ENCODE assay signal across 1 cellular context in the genomic region with DNA sequence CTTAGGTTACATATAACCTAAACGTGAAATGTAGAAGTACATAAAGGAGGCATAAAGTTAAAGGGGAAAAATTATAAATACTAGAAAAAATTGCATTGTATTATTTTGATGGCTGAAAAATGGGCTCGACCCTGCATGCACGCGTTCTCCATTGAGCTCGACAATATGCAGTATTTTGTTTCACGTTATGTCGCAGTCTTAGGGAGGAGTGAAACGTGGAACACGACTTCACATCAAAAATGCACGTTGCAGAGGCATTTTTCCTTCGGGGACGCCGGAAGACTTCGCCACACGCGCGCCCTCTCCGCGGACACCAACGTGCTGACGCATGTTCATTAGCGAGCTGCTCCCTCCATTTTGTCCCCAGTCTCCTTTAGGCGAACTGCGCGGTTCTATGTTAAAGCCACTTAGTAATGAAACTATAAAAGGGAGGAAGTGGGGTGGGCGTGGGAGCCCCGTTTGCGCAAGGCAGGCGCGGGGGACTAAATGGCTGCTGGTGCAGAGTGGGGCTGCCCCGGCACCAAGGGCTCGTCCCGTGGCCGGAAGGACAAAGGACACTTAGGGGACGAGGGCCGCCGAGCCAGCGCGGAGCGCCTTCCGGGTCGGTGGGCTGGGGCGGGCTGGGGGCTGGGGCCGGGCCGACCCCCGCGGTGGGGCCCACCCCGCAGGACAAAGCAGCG.
A peak's percentile ranks its signal among the peaks of the same experiment; 100 is the strongest.
TF ChIP-seq lines count a peak whose summit lies in the region.

No MANE protein-coding gene starts in this region.

TF ChIP-seq in HepG2, 621 proteins besides CTCF, POLR2A, EP300 and RAD21 (continued from another document and continues in another):
- TF ChIP-seq MEIS2 (CRISPR knock-in tag; IDR thresholded peaks at IDR 0.05) (no peak; the same call in 1 of the 2 replicates), NFE2 (CRISPR knock-in tag; IDR thresholded peaks at IDR 0.05) (no peak), ZNF329 (CRISPR knock-in tag; IDR thresholded peaks at IDR 0.05; ENCODE audit: low read depth) (no peak; the same call in 1 of the 2 replicates), POLR2G (IDR thresholded peaks at IDR 0.05; ENCODE audit: low read depth, low read length) (peak; percentile 93), NFE2L2 (IDR thresholded peaks at IDR 0.05; ENCODE audit: low read length) (no peak), HES4 (CRISPR knock-in tag; IDR thresholded peaks at IDR 0.05; ENCODE audit: borderline replicate concordance) (no peak), TEF (CRISPR knock-in tag; IDR thresholded peaks at IDR 0.05) (peak; percentile 60; the same call in 1 of the 2 replicates), ZNF317 (CRISPR knock-in tag; IDR thresholded peaks at IDR 0.05) (no peak; the same call in 1 of the 2 replicates), JUN (CRISPR knock-in tag; IDR thresholded peaks at IDR 0.05) (0 out of 2 replicates have a peak, but pooled peaks have one; percentile 22), PREB (CRISPR knock-in tag; IDR thresholded peaks at IDR 0.05) (0 out of 2 replicates have a peak, but pooled peaks have one; percentile 32), STAT5B (CRISPR knock-in tag; IDR thresholded peaks at IDR 0.05) (no peak), IKZF4 (CRISPR knock-in tag; IDR thresholded peaks at IDR 0.05; ENCODE audit: borderline replicate concordance, low read depth, not compliant biosample characterization) (no peak), ESRRA (CRISPR knock-in tag; IDR thresholded peaks at IDR 0.05; ENCODE audit: low read depth) (peak; percentile 98), MLXIP (CRISPR knock-in tag; IDR thresholded peaks at IDR 0.05; ENCODE audit: borderline replicate concordance) (peak; percentile 63; the same call in 1 of the 2 replicates), KLF11 (CRISPR knock-in tag; IDR thresholded peaks at IDR 0.05) (no peak), CHCHD3 (CRISPR knock-in tag; IDR thresholded peaks at IDR 0.05) (0 out of 2 replicates have a peak, but pooled peaks have one; percentile 25), HOXA7 (CRISPR knock-in tag; IDR thresholded peaks at IDR 0.05) (no peak), REL (CRISPR knock-in tag; conservative IDR thresholded peaks at IDR 0.05) (no peak), ZIK1 (CRISPR knock-in tag; IDR thresholded peaks at IDR 0.05; ENCODE audit: borderline replicate concordance, low read depth) (no peak), ETS1 (CRISPR knock-in tag; IDR thresholded peaks at IDR 0.05) (no peak), YY1 (IDR thresholded peaks at IDR 0.05; ENCODE audit: insufficient read depth, insufficient replicate concordance, low read depth, low read length) (peak; percentile 50), ZNF44 (CRISPR knock-in tag; IDR thresholded peaks at IDR 0.05) (no peak), ELF4 (CRISPR knock-in tag; IDR thresholded peaks at IDR 0.05; ENCODE audit: borderline replicate concordance) (0 out of 2 replicates have a peak, but pooled peaks have one; percentile 51), RORA (CRISPR knock-in tag; IDR thresholded peaks at IDR 0.05) (no peak), PLRG1 (conservative IDR thresholded peaks at IDR 0.05) (no peak), U2AF1 (optimal IDR thresholded peaks at IDR 0.05; ENCODE audit: low read depth, low read length) (peak; percentile 63), NAIF1 (CRISPR knock-in tag; IDR thresholded peaks at IDR 0.05; ENCODE audit: borderline replicate concordance) (0 out of 2 replicates have a peak, but pooled peaks have one; percentile 17), CREM (IDR thresholded peaks at IDR 0.05) (no peak; the same call in none of the 2 replicates), CREM (CRISPR knock-in tag; IDR thresholded peaks at IDR 0.05) (no peak), HNRNPL (IDR thresholded peaks at IDR 0.05; ENCODE audit: low read depth, low read length) (peak; percentile 62; the same call in 1 of the 2 replicates), ZNF761 (CRISPR knock-in tag; conservative IDR thresholded peaks at IDR 0.05) (peak; percentile 63; the same call in 1 of the 2 replicates), RARA (CRISPR knock-in tag; IDR thresholded peaks at IDR 0.05) (peak; percentile 65; the same call in 1 of the 2 replicates), SOX6 (IDR thresholded peaks at IDR 0.05) (no peak), SOX6 (CRISPR knock-in tag; IDR thresholded peaks at IDR 0.05) (peak; percentile 68), ZXDC (CRISPR knock-in tag; IDR thresholded peaks at IDR 0.05) (peak; percentile 79), FOSL2 (CRISPR knock-in tag; IDR thresholded peaks at IDR 0.05) (no peak; the same call in 1 of the 2 replicates), PHF20 (CRISPR knock-in tag; IDR thresholded peaks at IDR 0.05) (peak; percentile 51; the same call in 1 of the 2 replicates), BRD4 (CRISPR knock-in tag; IDR thresholded peaks at IDR 0.05) (peak; percentile 93), ZFX (CRISPR knock-in tag; IDR thresholded peaks at IDR 0.05; ENCODE audit: low read depth) (peak; percentile 39), HDAC1 (CRISPR knock-in tag; IDR thresholded peaks at IDR 0.05) (peak; percentile 94), ZZZ3 (CRISPR knock-in tag; IDR thresholded peaks at IDR 0.05; ENCODE audit: borderline replicate concordance) (peak; percentile 65)
- TF ChIP-seq, protein P1, sequence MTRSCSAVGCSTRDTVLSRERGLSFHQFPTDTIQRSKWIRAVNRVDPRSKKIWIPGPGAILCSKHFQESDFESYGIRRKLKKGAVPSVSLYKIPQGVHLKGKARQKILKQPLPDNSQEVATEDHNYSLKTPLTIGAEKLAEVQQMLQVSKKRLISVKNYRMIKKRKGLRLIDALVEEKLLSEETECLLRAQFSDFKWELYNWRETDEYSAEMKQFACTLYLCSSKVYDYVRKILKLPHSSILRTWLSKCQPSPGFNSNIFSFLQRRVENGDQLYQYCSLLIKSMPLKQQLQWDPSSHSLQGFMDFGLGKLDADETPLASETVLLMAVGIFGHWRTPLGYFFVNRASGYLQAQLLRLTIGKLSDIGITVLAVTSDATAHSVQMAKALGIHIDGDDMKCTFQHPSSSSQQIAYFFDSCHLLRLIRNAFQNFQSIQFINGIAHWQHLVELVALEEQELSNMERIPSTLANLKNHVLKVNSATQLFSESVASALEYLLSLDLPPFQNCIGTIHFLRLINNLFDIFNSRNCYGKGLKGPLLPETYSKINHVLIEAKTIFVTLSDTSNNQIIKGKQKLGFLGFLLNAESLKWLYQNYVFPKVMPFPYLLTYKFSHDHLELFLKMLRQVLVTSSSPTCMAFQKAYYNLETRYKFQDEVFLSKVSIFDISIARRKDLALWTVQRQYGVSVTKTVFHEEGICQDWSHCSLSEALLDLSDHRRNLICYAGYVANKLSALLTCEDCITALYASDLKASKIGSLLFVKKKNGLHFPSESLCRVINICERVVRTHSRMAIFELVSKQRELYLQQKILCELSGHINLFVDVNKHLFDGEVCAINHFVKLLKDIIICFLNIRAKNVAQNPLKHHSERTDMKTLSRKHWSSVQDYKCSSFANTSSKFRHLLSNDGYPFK (CRISPR knock-in tag; IDR thresholded peaks at IDR 0.05; ENCODE audit: borderline replicate concordance): peak; percentile 75
- TF ChIP-seq, protein P2, sequence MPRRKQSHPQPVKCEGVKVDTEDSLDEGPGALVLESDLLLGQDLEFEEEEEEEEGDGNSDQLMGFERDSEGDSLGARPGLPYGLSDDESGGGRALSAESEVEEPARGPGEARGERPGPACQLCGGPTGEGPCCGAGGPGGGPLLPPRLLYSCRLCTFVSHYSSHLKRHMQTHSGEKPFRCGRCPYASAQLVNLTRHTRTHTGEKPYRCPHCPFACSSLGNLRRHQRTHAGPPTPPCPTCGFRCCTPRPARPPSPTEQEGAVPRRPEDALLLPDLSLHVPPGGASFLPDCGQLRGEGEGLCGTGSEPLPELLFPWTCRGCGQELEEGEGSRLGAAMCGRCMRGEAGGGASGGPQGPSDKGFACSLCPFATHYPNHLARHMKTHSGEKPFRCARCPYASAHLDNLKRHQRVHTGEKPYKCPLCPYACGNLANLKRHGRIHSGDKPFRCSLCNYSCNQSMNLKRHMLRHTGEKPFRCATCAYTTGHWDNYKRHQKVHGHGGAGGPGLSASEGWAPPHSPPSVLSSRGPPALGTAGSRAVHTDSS (CRISPR knock-in tag; conservative IDR thresholded peaks at IDR 0.05): no peak
- TF ChIP-seq, protein P3, sequence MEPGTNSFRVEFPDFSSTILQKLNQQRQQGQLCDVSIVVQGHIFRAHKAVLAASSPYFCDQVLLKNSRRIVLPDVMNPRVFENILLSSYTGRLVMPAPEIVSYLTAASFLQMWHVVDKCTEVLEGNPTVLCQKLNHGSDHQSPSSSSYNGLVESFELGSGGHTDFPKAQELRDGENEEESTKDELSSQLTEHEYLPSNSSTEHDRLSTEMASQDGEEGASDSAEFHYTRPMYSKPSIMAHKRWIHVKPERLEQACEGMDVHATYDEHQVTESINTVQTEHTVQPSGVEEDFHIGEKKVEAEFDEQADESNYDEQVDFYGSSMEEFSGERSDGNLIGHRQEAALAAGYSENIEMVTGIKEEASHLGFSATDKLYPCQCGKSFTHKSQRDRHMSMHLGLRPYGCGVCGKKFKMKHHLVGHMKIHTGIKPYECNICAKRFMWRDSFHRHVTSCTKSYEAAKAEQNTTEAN (CRISPR knock-in tag; conservative IDR thresholded peaks at IDR 0.05): peak; percentile 37; the same call in 1 of the 2 replicates
